18 cellular contexts compared by ENCODE assay signal in genomic region chr1:36918604-36919003, GRCh38.
DNase-seq lines count a peak whose midpoint lies in the region; ATAC-seq and TF ChIP-seq lines count a peak whose summit lies in the region.
"Had no signal": no experiment of that assay in that cellular context is flagged by ENCODE, and none has a peak within 500 bp of the region (broad histone marks: within the 10 kb centered on the region; RNA-seq: fewer than 3 reads in every experiment).

No MANE protein-coding gene starts in this region.

- TF ChIP-seq EP300 in esophagus muscularis mucosa (IDR thresholded peaks at IDR 0.05) = no peak

- H3K9me3 Mint-ChIP-seq in activated CD8-positive, alpha-beta memory T cell treated with anti-CD3 and anti-CD28 coated beads, Interleukin-2, amount 10 ng/mL, durations not matched to agents 7 days and 5 days (ENCODE audit: low read depth) = no peaks in the 10 kb centered on the region
- H3K9me3 Mint-ChIP-seq in osteocyte (ENCODE audit: unreplicated experiment) = no peaks in the 10 kb centered on the region

- H3K27ac ChIP-seq in esophagus muscularis mucosa (replicated peaks in 1 of 4) (no peak overlapping the region), vagina (no peak overlapping the region), neuronal stem cell (replicated peaks; ENCODE audit: low read length) (no peak overlapping the region)
- H3K27ac ChIP-seq: 22Rv1, A549, BLaER1 had no signal

- no peak overlapping the region for H3K9ac ChIP-seq in neuronal stem cell (ENCODE audit: low read depth, low read length, poor library complexity)
- H3K9ac ChIP-seq: BLaER1 had no signal

- H3K4ac ChIP-seq in neuronal stem cell (ENCODE audit: low read length) = no peak overlapping the region

- H3K36me3 ChIP-seq in esophagus muscularis mucosa (no peaks in the 10 kb centered on the region), vagina (no peaks in the 10 kb centered on the region), neuronal stem cell (replicated peaks in 1 of 2; ENCODE audit: control insufficient read depth in 2 of 2, insufficient read depth in 2 of 2, low read length in 2 of 2) (no peaks in the 10 kb centered on the region)
- H3K36me3 ChIP-seq: BLaER1, HAP-1 had no signal

- H3K36me3 Mint-ChIP-seq in activated CD8-positive, alpha-beta memory T cell treated with anti-CD3 and anti-CD28 coated beads, Interleukin-2, amount 10 ng/mL, durations not matched to agents 7 days and 5 days = no peaks in the 10 kb centered on the region
- no peaks in the 10 kb centered on the region for H3K36me3 Mint-ChIP-seq in osteocyte (ENCODE audit: unreplicated experiment)
- H3K36me3 Mint-ChIP-seq: CD14-positive monocyte; CD4-positive, alpha-beta memory T cell had no signal

- no peak overlapping the region for H3K4me3 Mint-ChIP-seq in activated CD8-positive, alpha-beta memory T cell treated with anti-CD3 and anti-CD28 coated beads, Interleukin-2, amount 10 ng/mL, durations not matched to agents 7 days and 5 days
- H3K4me3 Mint-ChIP-seq in osteocyte (ENCODE audit: unreplicated experiment) = no peak overlapping the region
- H3K4me3 Mint-ChIP-seq: CD14-positive monocyte; CD4-positive, alpha-beta memory T cell had no signal

- H3K27ac Mint-ChIP-seq in activated CD8-positive, alpha-beta memory T cell treated with anti-CD3 and anti-CD28 coated beads, Interleukin-2, amount 10 ng/mL, durations not matched to agents 7 days and 5 days = no peak overlapping the region
- no peak overlapping the region for H3K27ac Mint-ChIP-seq in osteocyte (ENCODE audit: unreplicated experiment)
- H3K27ac Mint-ChIP-seq: CD14-positive monocyte; CD4-positive, alpha-beta memory T cell had no signal

- WGBS in esophagus muscularis mucosa = 76% methylated on average over 4 of the region's 4 CpGs
- no CpG with 5 or more reads among the region's 4 CpGs for WGBS in neuronal stem cell (ENCODE audit: extremely low coverage in 2 of 2, insufficient read length in 2 of 2, insufficient replicate concordance in 1 of 2), 2 donors

- no peak for TF ChIP-seq POLR2A in esophagus muscularis mucosa (IDR thresholded peaks at IDR 0.05; ENCODE audit: low read depth)
- no peak for TF ChIP-seq POLR2A in vagina (IDR thresholded peaks at IDR 0.05)

- H3K79me1 ChIP-seq in neuronal stem cell (ENCODE audit: low read depth, low read length) = no peaks in the 10 kb centered on the region

- H2AFZ ChIP-seq in neuronal stem cell (ENCODE audit: low read length) = no peak overlapping the region

- ATAC-seq in activated CD8-positive, alpha-beta memory T cell treated with anti-CD3 and anti-CD28 coated beads, Interleukin-2, amount 10 ng/mL, durations not matched to agents 7 days and 5 days = no peak
- ATAC-seq: A549 had no signal

- H3K4me1 ChIP-seq in esophagus muscularis mucosa = no peaks in the 10 kb centered on the region
- no peaks in the 10 kb centered on the region for H3K4me1 ChIP-seq in vagina
- peaks cover 0 to 10% of the 10 kb centered on the region in 2 donors for H3K4me1 ChIP-seq in neuronal stem cell (ENCODE audit: control insufficient read depth in 2 of 2, insufficient read depth in 1 of 2, low read depth in 1 of 2, low read length in 2 of 2)
- H3K4me1 ChIP-seq: A549, BLaER1, HAP-1 had no signal

- H3K4me3 ChIP-seq in esophagus muscularis mucosa (no peak overlapping the region), vagina (no peak overlapping the region), neuronal stem cell (ENCODE audit: low read length in 2 of 2) (no peak overlapping the region)
- H3K4me3 ChIP-seq: A549, BLaER1, HAP-1 had no signal

- H3K27me3 ChIP-seq in esophagus muscularis mucosa (peaks cover 0 to 61% (median 0%) of the 10 kb centered on the region in 4 donors), vagina (no peaks in the 10 kb centered on the region), neuronal stem cell (ENCODE audit: control insufficient read depth in 3 of 3, insufficient read depth in 3 of 3, low read depth in 1 of 3, low read length in 3 of 3) (no peaks in the 10 kb centered on the region)
- H3K27me3 ChIP-seq: BLaER1 had no signal

- no peak overlapping the region for H2BK5ac ChIP-seq in neuronal stem cell (ENCODE audit: low read length)

- no peak overlapping the region for H3K14ac ChIP-seq in neuronal stem cell (ENCODE audit: low read length)

- H3K4me1 Mint-ChIP-seq in activated CD8-positive, alpha-beta memory T cell treated with anti-CD3 and anti-CD28 coated beads, Interleukin-2, amount 10 ng/mL, durations not matched to agents 7 days and 5 days = no peaks in the 10 kb centered on the region
- H3K4me1 Mint-ChIP-seq in osteocyte (ENCODE audit: unreplicated experiment) = no peaks in the 10 kb centered on the region
- H3K4me1 Mint-ChIP-seq: CD14-positive monocyte; CD4-positive, alpha-beta memory T cell had no signal

- no peak overlapping the region for H3K4me2 ChIP-seq in neuronal stem cell (ENCODE audit: insufficient read depth, low read length, poor library complexity, severe bottlenecking)
- H3K4me2 ChIP-seq: A549, BLaER1 had no signal

- DNase-seq in activated CD8-positive, alpha-beta memory T cell treated with anti-CD3 and anti-CD28 coated beads for 24 hours = peak; percentile 41
- no peak for DNase-seq in activated CD8-positive, alpha-beta memory T cell treated with anti-CD3 and anti-CD28 coated beads, Interleukin-2, amount 10 ng/mL, durations not matched to agents 7 days and 5 days
- DNase-seq in esophagus muscularis mucosa (ENCODE audit: extremely low spot score) = peak; percentile 81
- peak; percentile 19 for DNase-seq in osteocyte (ENCODE audit: extremely low spot score, unreplicated experiment)
- peak; percentile 34 to 40 for DNase-seq in vagina (ENCODE audit: extremely low spot score in 2 of 2)
- no peak for DNase-seq in NCI-H1092 treated with DMSO at 0.1 percent for 48 hours (lab: John Stamatoyannopoulos, UW)
- no peak for DNase-seq in neuronal stem cell (ENCODE audit: low spot score)
- no peak for DNase-seq in medulla oblongata (ENCODE audit: extremely low spot score)
- DNase-seq: CD4-positive, alpha-beta memory T cell; DMS153; DMS79; GF-D8; GOT3 had no signal

- no peak overlapping the region for H2BK15ac ChIP-seq in neuronal stem cell (ENCODE audit: low read length)

- no peak overlapping the region for H2BK120ac ChIP-seq in neuronal stem cell (ENCODE audit: low read depth, low read length)

- no peak overlapping the region for H3K18ac ChIP-seq in neuronal stem cell (ENCODE audit: low read length)

- no peaks in the 10 kb centered on the region for H3K9me3 ChIP-seq in esophagus muscularis mucosa
- no peaks in the 10 kb centered on the region for H3K9me3 ChIP-seq in vagina
- H3K9me3 ChIP-seq in neuronal stem cell (replicated peaks in 1 of 2; ENCODE audit: control insufficient read depth in 2 of 2, insufficient read depth in 1 of 2, low read depth in 1 of 2, low read length in 2 of 2) = peaks cover 0 to 4% of the 10 kb centered on the region in 2 donors
- H3K9me3 ChIP-seq: A549, HAP-1 had no signal

- intact Hi-C loops in esophagus muscularis mucosa (cut with DNase I) = no loop called here
- intact Hi-C loops in vagina (cut with DNase I) = no loop called here

- no peak overlapping the region for H2BK12ac ChIP-seq in neuronal stem cell (ENCODE audit: low read length)

- TF ChIP-seq CTCF in esophagus muscularis mucosa (IDR thresholded peaks at IDR 0.05) = no peak
- TF ChIP-seq CTCF in osteocyte (IDR thresholded peaks at IDR 0.05) = no peak
- no peak for TF ChIP-seq CTCF in vagina (IDR thresholded peaks at IDR 0.05)

- no peak overlapping the region for H4K91ac ChIP-seq in neuronal stem cell (ENCODE audit: low read depth, low read length, poor library complexity)

- H3K23ac ChIP-seq in neuronal stem cell (ENCODE audit: low read depth, low read length, poor library complexity) = no peak overlapping the region

- H3K27me3 Mint-ChIP-seq in activated CD8-positive, alpha-beta memory T cell treated with anti-CD3 and anti-CD28 coated beads, Interleukin-2, amount 10 ng/mL, durations not matched to agents 7 days and 5 days = no peaks in the 10 kb centered on the region
- H3K27me3 Mint-ChIP-seq in osteocyte (ENCODE audit: unreplicated experiment) = no peaks in the 10 kb centered on the region

- CTCF ChIA-PET in activated CD8-positive, alpha-beta memory T cell treated with anti-CD3 and anti-CD28 coated beads, Interleukin-2, amount 10 ng/mL, durations not matched to agents 7 days and 5 days (lab: Charles Lee) = no interaction called here

- H4K8ac ChIP-seq in neuronal stem cell (ENCODE audit: low read depth, low read length) = no peak overlapping the region

- no peak overlapping the region for H2AK5ac ChIP-seq in neuronal stem cell (ENCODE audit: low read depth, low read length)

Comparison
In these comparisons a context has a peak if more than half of its experiments do, and no peak if none do; other contexts are left out.
1. DNase-seq: peak in activated CD8-positive, alpha-beta memory T cell treated with anti-CD3 and anti-CD28 coated beads for 24 hours (single experiment), esophagus muscularis mucosa (single experiment), osteocyte (single experiment) and vagina (2 of 2); none in activated CD8-positive, alpha-beta memory T cell treated with anti-CD3 and anti-CD28 coated beads, Interleukin-2, amount 10 ng/mL, durations not matched to agents 7 days and 5 days (single experiment), NCI-H1092 treated with DMSO at 0.1 percent for 48 hours (single experiment), neuronal stem cell (single experiment) and medulla oblongata (single experiment).